ENCODE assay signal across 1 cellular context in the genomic region with DNA sequence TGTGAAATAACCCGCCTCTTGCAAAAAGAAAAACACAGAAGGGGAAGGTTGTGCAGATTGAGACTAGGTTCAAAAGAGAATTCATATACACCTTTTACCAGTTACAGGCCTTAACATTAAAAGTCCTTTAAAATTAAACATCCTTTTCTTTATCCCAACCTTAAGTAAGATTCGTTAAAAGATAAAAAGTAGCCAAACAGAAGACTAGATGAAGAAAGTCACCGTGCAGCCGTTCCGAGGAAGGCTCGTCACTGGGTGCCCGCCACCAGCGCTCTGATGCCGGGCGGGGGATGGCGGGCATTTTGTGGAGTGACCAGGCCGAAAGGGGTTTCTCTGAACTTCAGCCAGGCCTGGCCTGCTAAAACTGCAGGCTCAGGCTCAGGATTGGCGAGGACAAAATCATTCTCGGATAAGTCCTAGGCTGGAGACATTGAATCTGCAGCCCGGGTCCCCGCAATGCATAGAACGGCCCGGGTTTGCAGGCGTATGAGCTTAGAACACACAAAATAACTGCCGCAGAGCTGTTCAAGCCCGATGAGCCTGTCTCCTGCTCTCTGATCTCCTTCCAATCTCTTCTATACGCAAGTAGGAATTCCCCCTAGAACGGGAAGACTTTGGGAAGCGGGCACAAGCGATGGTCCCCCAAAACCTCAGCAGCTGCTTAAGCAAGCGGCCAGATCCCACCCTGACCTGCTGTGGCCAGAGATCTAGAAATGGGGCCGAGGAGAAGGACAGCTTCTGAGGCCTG.
TF ChIP-seq lines count a peak whose summit lies in the region.

No MANE protein-coding gene starts in this region.

TF ChIP-seq in HepG2, 621 proteins besides CTCF, POLR2A, EP300 and RAD21:
- TF ChIP-seq NFYC (CRISPR knock-in tag; IDR thresholded peaks at IDR 0.05) (no peak), HOMEZ (CRISPR knock-in tag; IDR thresholded peaks at IDR 0.05; ENCODE audit: low read depth) (no peak), TBX3 (IDR thresholded peaks at IDR 0.05; ENCODE audit: borderline replicate concordance) (no peak), IKZF1 (IDR thresholded peaks at IDR 0.05) (no peak), ATF7-NPFF (CRISPR knock-in tag; IDR thresholded peaks at IDR 0.05; ENCODE audit: low read depth) (no peak), SOX6 (IDR thresholded peaks at IDR 0.05) (no peak), SOX6 (CRISPR knock-in tag; IDR thresholded peaks at IDR 0.05) (no peak), ZUFSP (CRISPR knock-in tag; IDR thresholded peaks at IDR 0.05; ENCODE audit: borderline replicate concordance) (no peak)
- TF ChIP-seq, protein P1, sequence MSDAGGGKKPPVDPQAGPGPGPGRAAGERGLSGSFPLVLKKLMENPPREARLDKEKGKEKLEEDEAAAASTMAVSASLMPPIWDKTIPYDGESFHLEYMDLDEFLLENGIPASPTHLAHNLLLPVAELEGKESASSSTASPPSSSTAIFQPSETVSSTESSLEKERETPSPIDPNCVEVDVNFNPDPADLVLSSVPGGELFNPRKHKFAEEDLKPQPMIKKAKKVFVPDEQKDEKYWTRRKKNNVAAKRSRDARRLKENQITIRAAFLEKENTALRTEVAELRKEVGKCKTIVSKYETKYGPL (CRISPR knock-in tag; IDR thresholded peaks at IDR 0.05) = no peak
- TF ChIP-seq, protein P2, sequence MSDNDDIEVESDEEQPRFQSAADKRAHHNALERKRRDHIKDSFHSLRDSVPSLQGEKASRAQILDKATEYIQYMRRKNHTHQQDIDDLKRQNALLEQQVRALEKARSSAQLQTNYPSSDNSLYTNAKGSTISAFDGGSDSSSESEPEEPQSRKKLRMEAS (IDR thresholded peaks at IDR 0.05) = no peak
